Comparison of ENCODE assay signal across 9 cellular contexts in the genomic region with DNA sequence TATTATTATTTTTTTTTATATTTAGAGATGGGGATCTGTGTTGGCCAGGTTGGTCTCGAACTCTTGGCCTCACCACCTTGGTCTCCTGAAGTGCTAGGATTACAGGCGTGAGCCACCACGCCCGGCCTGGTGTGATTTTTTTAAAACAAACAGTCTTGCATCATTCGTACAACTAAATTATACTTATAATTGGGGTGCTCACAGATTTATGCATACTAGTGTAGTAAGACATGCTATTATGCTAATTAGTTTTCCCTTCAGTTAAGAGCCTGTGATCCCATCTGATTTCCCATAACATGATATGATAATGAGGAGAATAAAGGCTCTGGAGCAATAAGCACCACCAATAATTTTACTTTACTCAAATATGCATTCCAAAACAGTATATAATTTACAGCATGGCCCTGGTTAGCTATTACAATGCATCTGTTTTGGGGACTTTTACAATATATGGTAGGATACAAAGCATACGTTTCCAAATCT. TPM values are rescaled to one million over a fixed set of nuclear protein-coding genes. Genes with fewer than 3 reads are reported as not detected.
DNase-seq lines count a peak whose midpoint lies in the region; ATAC-seq and TF ChIP-seq lines count a peak whose summit lies in the region.
"Had no signal": no experiment of that assay in that cellular context is flagged by ENCODE, and none has a peak within 500 bp of the region (broad histone marks: within the 10 kb centered on the region; RNA-seq: fewer than 3 reads in every experiment).

No MANE protein-coding gene starts in this region.

- H3K27ac ChIP-seq in HCT116 (ENCODE audit: low read depth, low read length) (peak overlapping the region; percentile 95; the same call in 1 of the 2 replicates), VCaP (peak overlapping the region; percentile 98), iPS-20b (ENCODE audit: low read length) (no peak overlapping the region), temporal lobe (ENCODE audit: low read depth, low read length) (peak overlapping the region; percentile 89)

- POLR2A ChIA-PET in HCT116 (lab: Charles Lee) = no interaction called here

- H3K9ac ChIP-seq in HCT116 (ENCODE audit: low read length) (peak overlapping the region; percentile 97), iPS-20b (ENCODE audit: low read depth, low read length) (peak overlapping the region; percentile 77; the same call in 1 of the 2 replicates)

- no peak for TF ChIP-seq POLR2A in HCT116 (IDR thresholded peaks at IDR 0.05; ENCODE audit: borderline replicate concordance, extremely low read depth, insufficient read depth, insufficient read length)

- H3K27me3 ChIP-seq in HCT116 (ENCODE audit: insufficient read depth, low read length) = no peaks in the 10 kb centered on the region
- no peaks in the 10 kb centered on the region for H3K27me3 ChIP-seq in iPS-20b (ENCODE audit: insufficient read depth, low read length)

- CTCF ChIA-PET in HCT116 (lab: Charles Lee) = interaction anchor here (0.7 to 1.5 kb wide), 2 partner anchors 144 to 227 kb away, joined by 4 to 9 read pairs; no protein-coding TSS in a partner anchor

- H3K4me1 ChIP-seq in HCT116 (ENCODE audit: control insufficient read depth in 1 of 2, insufficient read depth in 2 of 2, low read length in 2 of 2) = peaks cover 19 to 34% of the 10 kb centered on the region in 2 experiments
- H3K4me1 ChIP-seq in iPS-20b (ENCODE audit: insufficient read depth, low read length) = peaks cover 13% of the 10 kb centered on the region; the same call in 1 of the 2 replicates

- peak overlapping the region; percentile 70 for H3K4me2 ChIP-seq in HCT116 (ENCODE audit: low read length)

- H3K36me3 ChIP-seq in HCT116 (ENCODE audit: control insufficient read depth in 1 of 2, insufficient read depth in 2 of 2, low read length in 2 of 2) (no peaks in the 10 kb centered on the region), iPS-20b (ENCODE audit: insufficient read depth, low read depth, low read length) (no peaks in the 10 kb centered on the region)

- H3K9me2 ChIP-seq in HCT116 (ENCODE audit: insufficient read depth) = no peaks in the 10 kb centered on the region

- ATAC-seq in HCT116 (no peak), GM18868 (IDR thresholded peaks at IDR 0.05; ENCODE audit: unreplicated experiment) (no peak)

- TF ChIP-seq RAD21 in HCT116 (IDR thresholded peaks at IDR 0.05; ENCODE audit: low read depth) = no peak

- H3K9me3 ChIP-seq in HCT116 (ENCODE audit: control insufficient read depth in 1 of 2, insufficient read depth in 1 of 2, low read depth in 1 of 2, low read length in 2 of 2) (no peaks in the 10 kb centered on the region), iPS-20b (ENCODE audit: insufficient read depth, low read depth, low read length) (no peaks in the 10 kb centered on the region)

- H3K4me3 ChIP-seq in HCT116 (replicated peaks in 1 of 2; ENCODE audit: low read depth in 1 of 2, low read length in 2 of 2) = peak overlapping the region; percentile 78 to 91
- H3K4me3 ChIP-seq in iPS-20b (ENCODE audit: low read length) = peak overlapping the region; percentile 87

- RAD21 ChIA-PET in HCT116 (lab: Charles Lee; ENCODE audit: low non-redundant PET in 1 of 2, low total read pairs in 2 of 2, uncharacterized antibody in 2 of 2, unreplicated experiment in 2 of 2) = no interaction called here

- no peak overlapping the region for H2AFZ ChIP-seq in HCT116 (ENCODE audit: low read depth, low read length, poor library complexity, severe bottlenecking)

- H4K20me1 ChIP-seq in HCT116 (ENCODE audit: insufficient read depth) = peaks cover 12% of the 10 kb centered on the region; the same call in 1 of the 2 replicates

- TSS peak; percentile 49 for BruUV-seq in HCT116 (replicated peaks; lab: Mats Ljungman, UMichigan)

- TF ChIP-seq CTCF in HCT116 (IDR thresholded peaks at IDR 0.05 in 2 of 3, conservative IDR thresholded peaks at IDR 0.05 in 1 of 3; ENCODE audit: borderline replicate concordance in 1 of 3, insufficient read depth in 1 of 3, low read depth in 2 of 3, low read length in 2 of 3) (no peak), VCaP (conservative IDR thresholded peaks at IDR 0.05) (no peak)

- DNase-seq in HCT116 (ENCODE audit: low read depth, low spot score) (no peak), AML-193 (lab: John Stamatoyannopoulos, UW) (no peak), D341Med (ENCODE audit: low spot score) (no peak), SHP77 (lab: John Stamatoyannopoulos, UW) (no peak)
- DNase-seq: activated T-cell treated with anti-CD3 and anti-CD28 coated beads for 4 hours had no signal

- peaks cover 68% of the 10 kb centered on the region for H3K79me2 ChIP-seq in HCT116 (ENCODE audit: insufficient read depth, low read length)

- intact Hi-C loops in HCT116 (cut with micrococcal nuclease) = no loop called here

TF ChIP-seq in HCT116, 20 proteins besides CTCF, POLR2A, EP300 and RAD21:
- TF ChIP-seq, protein P1, sequence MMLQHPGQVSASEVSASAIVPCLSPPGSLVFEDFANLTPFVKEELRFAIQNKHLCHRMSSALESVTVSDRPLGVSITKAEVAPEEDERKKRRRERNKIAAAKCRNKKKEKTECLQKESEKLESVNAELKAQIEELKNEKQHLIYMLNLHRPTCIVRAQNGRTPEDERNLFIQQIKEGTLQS (IDR thresholded peaks at IDR 0.05) = no peak
- TF ChIP-seq ZFX (IDR thresholded peaks at IDR 0.05) = no peak
- no peak for TF ChIP-seq EZH2 (IDR thresholded peaks at IDR 0.05)
- no peak for TF ChIP-seq FOSL1 (IDR thresholded peaks at IDR 0.05; ENCODE audit: low read depth)
- TF ChIP-seq, protein P2, sequence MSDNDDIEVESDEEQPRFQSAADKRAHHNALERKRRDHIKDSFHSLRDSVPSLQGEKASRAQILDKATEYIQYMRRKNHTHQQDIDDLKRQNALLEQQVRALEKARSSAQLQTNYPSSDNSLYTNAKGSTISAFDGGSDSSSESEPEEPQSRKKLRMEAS (IDR thresholded peaks at IDR 0.05) = no peak
- no peak for TF ChIP-seq EZH2phosphoT487 (IDR thresholded peaks at IDR 0.05; ENCODE audit: borderline replicate concordance)
- no peak for TF ChIP-seq SIN3A (IDR thresholded peaks at IDR 0.05; ENCODE audit: low read depth)
- no peak for TF ChIP-seq CEBPB (IDR thresholded peaks at IDR 0.05; ENCODE audit: low read depth)
- no peak for TF ChIP-seq ELF1 (IDR thresholded peaks at IDR 0.05; ENCODE audit: borderline replicate concordance, low read depth)
- TF ChIP-seq, protein P3, sequence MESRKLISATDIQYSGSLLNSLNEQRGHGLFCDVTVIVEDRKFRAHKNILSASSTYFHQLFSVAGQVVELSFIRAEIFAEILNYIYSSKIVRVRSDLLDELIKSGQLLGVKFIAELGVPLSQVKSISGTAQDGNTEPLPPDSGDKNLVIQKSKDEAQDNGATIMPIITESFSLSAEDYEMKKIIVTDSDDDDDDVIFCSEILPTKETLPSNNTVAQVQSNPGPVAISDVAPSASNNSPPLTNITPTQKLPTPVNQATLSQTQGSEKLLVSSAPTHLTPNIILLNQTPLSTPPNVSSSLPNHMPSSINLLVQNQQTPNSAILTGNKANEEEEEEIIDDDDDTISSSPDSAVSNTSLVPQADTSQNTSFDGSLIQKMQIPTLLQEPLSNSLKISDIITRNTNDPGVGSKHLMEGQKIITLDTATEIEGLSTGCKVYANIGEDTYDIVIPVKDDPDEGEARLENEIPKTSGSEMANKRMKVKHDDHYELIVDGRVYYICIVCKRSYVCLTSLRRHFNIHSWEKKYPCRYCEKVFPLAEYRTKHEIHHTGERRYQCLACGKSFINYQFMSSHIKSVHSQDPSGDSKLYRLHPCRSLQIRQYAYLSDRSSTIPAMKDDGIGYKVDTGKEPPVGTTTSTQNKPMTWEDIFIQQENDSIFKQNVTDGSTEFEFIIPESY (IDR thresholded peaks at IDR 0.05; ENCODE audit: extremely low read depth, insufficient replicate concordance, low read length) = no peak
- no peak for TF ChIP-seq SP1 (IDR thresholded peaks at IDR 0.05; ENCODE audit: low read depth)
- TF ChIP-seq, protein P4, sequence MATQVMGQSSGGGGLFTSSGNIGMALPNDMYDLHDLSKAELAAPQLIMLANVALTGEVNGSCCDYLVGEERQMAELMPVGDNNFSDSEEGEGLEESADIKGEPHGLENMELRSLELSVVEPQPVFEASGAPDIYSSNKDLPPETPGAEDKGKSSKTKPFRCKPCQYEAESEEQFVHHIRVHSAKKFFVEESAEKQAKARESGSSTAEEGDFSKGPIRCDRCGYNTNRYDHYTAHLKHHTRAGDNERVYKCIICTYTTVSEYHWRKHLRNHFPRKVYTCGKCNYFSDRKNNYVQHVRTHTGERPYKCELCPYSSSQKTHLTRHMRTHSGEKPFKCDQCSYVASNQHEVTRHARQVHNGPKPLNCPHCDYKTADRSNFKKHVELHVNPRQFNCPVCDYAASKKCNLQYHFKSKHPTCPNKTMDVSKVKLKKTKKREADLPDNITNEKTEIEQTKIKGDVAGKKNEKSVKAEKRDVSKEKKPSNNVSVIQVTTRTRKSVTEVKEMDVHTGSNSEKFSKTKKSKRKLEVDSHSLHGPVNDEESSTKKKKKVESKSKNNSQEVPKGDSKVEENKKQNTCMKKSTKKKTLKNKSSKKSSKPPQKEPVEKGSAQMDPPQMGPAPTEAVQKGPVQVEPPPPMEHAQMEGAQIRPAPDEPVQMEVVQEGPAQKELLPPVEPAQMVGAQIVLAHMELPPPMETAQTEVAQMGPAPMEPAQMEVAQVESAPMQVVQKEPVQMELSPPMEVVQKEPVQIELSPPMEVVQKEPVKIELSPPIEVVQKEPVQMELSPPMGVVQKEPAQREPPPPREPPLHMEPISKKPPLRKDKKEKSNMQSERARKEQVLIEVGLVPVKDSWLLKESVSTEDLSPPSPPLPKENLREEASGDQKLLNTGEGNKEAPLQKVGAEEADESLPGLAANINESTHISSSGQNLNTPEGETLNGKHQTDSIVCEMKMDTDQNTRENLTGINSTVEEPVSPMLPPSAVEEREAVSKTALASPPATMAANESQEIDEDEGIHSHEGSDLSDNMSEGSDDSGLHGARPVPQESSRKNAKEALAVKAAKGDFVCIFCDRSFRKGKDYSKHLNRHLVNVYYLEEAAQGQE (IDR thresholded peaks at IDR 0.05; ENCODE audit: low read depth) = no peak
- no peak for TF ChIP-seq POLR2AphosphoS5 (IDR thresholded peaks at IDR 0.05; ENCODE audit: low read depth, low read length)
- TF ChIP-seq CBX3 (IDR thresholded peaks at IDR 0.05; ENCODE audit: low read depth) = no peak
- no peak for TF ChIP-seq YY1 (IDR thresholded peaks at IDR 0.05; ENCODE audit: extremely low read depth, insufficient replicate concordance, low read depth, low read length)
- no peak for TF ChIP-seq ZNF274 (IDR thresholded peaks at IDR 0.05; ENCODE audit: low read depth, low read length)
- TF ChIP-seq TCF7L2 (IDR thresholded peaks at IDR 0.05; ENCODE audit: borderline replicate concordance, extremely low read depth, insufficient read depth, insufficient read length) = no peak
- no peak for TF ChIP-seq EGR1 (IDR thresholded peaks at IDR 0.05; ENCODE audit: low read depth)
- TF ChIP-seq SRF (IDR thresholded peaks at IDR 0.05; ENCODE audit: low read depth) = no peak

RNA-seq across cellular contexts. Expression of a gene that starts 1.9 kb away (rescaled TPM):
- 25.2 TPM for total RNA-seq in HCT116 (2021; ENCODE audit: unreplicated experiment)
- polyA plus RNA-seq in HCT116 (2012) = 5.7 and 7.7 TPM in 2 replicates
- total RNA-seq in temporal lobe = 131 TPM

RNA-seq across cellular contexts. Expression of a gene that starts 35.3 kb away (rescaled TPM):
- total RNA-seq in HCT116 (2021; ENCODE audit: unreplicated experiment) (1,863 TPM), temporal lobe (674 TPM)
- polyA plus RNA-seq in HCT116 (2012) = 3,637 and 4,200 TPM in 2 replicates
